In the genomic region with DNA sequence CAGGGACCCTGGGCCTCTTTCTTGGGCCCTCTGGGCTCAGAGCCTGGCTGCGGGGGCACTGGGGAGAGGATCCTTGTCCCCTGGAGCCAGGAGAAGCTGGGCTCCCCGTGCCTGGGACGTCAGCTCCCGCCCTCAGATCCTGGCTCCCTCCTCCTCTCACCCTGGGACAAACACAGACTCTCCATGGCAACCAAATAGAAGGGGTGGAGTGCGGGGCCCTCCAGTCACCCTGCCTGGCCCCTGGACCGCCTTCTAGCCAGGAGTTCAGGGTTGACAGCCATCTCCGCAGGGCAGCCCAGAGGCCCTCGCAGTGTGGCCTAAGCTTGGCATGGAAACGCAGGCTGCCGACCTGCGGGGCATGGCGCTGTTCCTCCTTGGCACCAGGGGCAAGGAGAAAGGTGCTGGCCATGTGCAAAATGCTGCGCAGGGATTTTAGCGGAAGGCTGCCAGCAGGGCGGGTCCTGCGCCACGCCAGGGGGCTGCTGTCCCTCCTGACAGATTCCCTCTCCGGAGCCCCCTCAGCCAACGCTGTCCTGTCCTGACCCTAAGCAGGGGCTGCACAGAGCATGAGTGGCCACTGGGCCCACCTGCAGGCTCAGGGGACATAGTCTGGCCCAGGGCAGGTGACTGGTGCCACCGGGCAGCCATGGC, we compare ENCODE assay signal across 14 cellular contexts. TPM values are rescaled to one million over a fixed set of nuclear protein-coding genes. Genes with fewer than 3 reads are reported as not detected.
A peak's percentile ranks its signal among the peaks of the same experiment; 100 is the strongest.
DNase-seq lines count a peak whose midpoint lies in the region; ATAC-seq and TF ChIP-seq lines count a peak whose summit lies in the region.
"Had no signal": no experiment of that assay in that cellular context is flagged by ENCODE, and none has a peak within 500 bp of the region (broad histone marks: within the 10 kb centered on the region; RNA-seq: fewer than 3 reads in every experiment).

No MANE protein-coding gene starts in this region.

- no peak overlapping the region for H2BK120ac ChIP-seq in trophoblast cell (ENCODE audit: insufficient read depth, low read length, poor library complexity)

- H3K79me2 ChIP-seq in trophoblast cell (ENCODE audit: control insufficient read depth, insufficient read depth, low read length, poor library complexity) (peaks cover 1% of the 10 kb centered on the region), PC-9 (ENCODE audit: low read depth) (no peaks in the 10 kb centered on the region)

- POLR2A ChIA-PET in PC-9 (lab: Charles Lee; ENCODE audit: unreplicated experiment), result no interaction called here

- H3K27me3 Mint-ChIP-seq in CD14-positive monocyte (ENCODE audit: low read depth in 3 of 3) (peaks cover 4 to 7% (median 7%) of the 10 kb centered on the region in 3 donors), T-helper 17 cell (peaks cover 10% of the 10 kb centered on the region)

- H3K36me3 ChIP-seq in trophoblast cell (ENCODE audit: control insufficient read depth in 1 of 2, insufficient read depth in 2 of 2, low read length in 2 of 2) (peaks cover 3 to 5% of the 10 kb centered on the region in 2 experiments), PC-9 (ENCODE audit: low read depth) (no peaks in the 10 kb centered on the region), thyroid gland (no peaks in the 10 kb centered on the region)

- H3K36me3 Mint-ChIP-seq in CD14-positive monocyte (no peaks in the 10 kb centered on the region), T-helper 17 cell (ENCODE audit: low read depth) (no peaks in the 10 kb centered on the region)
- H3K36me3 Mint-ChIP-seq: memory B cell had no signal

- H2AK5ac ChIP-seq in trophoblast cell (ENCODE audit: low read length), result no peak overlapping the region

- H3K9ac ChIP-seq in trophoblast cell (ENCODE audit: low read length), result no peak overlapping the region

- no peak overlapping the region for H2BK5ac ChIP-seq in trophoblast cell (ENCODE audit: low read depth, low read length, poor library complexity)

- peak; percentile 32 for DNase-seq in CD14-positive monocyte (ENCODE audit: low spot score)
- DNase-seq in T-helper 17 cell, result peak in 1 of 3 donors; percentile 9
- DNase-seq in right cardiac atrium, result peak; percentile 73 to 84 (median 83)
- peak; percentile 37 to 68 for DNase-seq in trophoblast cell
- no peak for DNase-seq in NK-92 treated with Interleukin-12 subunit alpha and Interleukin-12 subunit beta, amount 100 ng/mL, for 24 hours (lab: John Stamatoyannopoulos, UW)
- no peak for DNase-seq in PC-9
- no peak for DNase-seq in thyroid gland
- DNase-seq in NCI-H524 (lab: John Stamatoyannopoulos, UW), result no peak
- DNase-seq: activated CD4-positive, alpha-beta T cell treated with anti-CD3 and anti-CD28 coated beads, Interleukin-2, amount 50 U/mL, for 4 hours; cortex of kidney; foreskin melanocyte had no signal

- no peaks in the 10 kb centered on the region for H3K9me3 Mint-ChIP-seq in CD14-positive monocyte
- H3K9me3 Mint-ChIP-seq: CD4-positive, alpha-beta memory T cell; memory B cell had no signal

- H3K4me2 ChIP-seq in trophoblast cell (ENCODE audit: low read length) (no peak overlapping the region), PC-9 (no peak overlapping the region)
- H3K4me2 ChIP-seq: smooth muscle cell had no signal

- H4K12ac ChIP-seq in trophoblast cell (ENCODE audit: low read depth, low read length), result no peak overlapping the region

- BruUV-seq in PC-9 (replicated peaks; lab: Mats Ljungman, UMichigan), result no TSS peak

- H3K9me2 ChIP-seq in PC-9 (ENCODE audit: insufficient read depth), result no peaks in the 10 kb centered on the region

- CTCF ChIA-PET in PC-9 (lab: Charles Lee), result no interaction called here

- H3K4me1 Mint-ChIP-seq in CD14-positive monocyte (no peaks in the 10 kb centered on the region), T-helper 17 cell (peaks cover 10% of the 10 kb centered on the region)

- TF ChIP-seq CTCF in CD14-positive monocyte (IDR thresholded peaks at IDR 0.05) (no peak), PC-9 (conservative IDR thresholded peaks at IDR 0.05) (no peak), thyroid gland (IDR thresholded peaks at IDR 0.05) (no peak)

- no peaks in the 10 kb centered on the region for H4K20me1 ChIP-seq in PC-9 (ENCODE audit: insufficient read depth)

- H3K4me3 Mint-ChIP-seq in CD14-positive monocyte, result no peak overlapping the region
- H3K4me3 Mint-ChIP-seq in T-helper 17 cell, result no peak overlapping the region
- H3K4me3 Mint-ChIP-seq: CD4-positive, alpha-beta memory T cell; memory B cell had no signal

- TF ChIP-seq POLR2A in thyroid gland (IDR thresholded peaks at IDR 0.05), result no peak

- H2AFZ ChIP-seq in trophoblast cell (ENCODE audit: insufficient read depth, low read length, poor library complexity), result no peak overlapping the region
- no peak overlapping the region for H2AFZ ChIP-seq in PC-9

- H3K9me3 ChIP-seq in T-helper 17 cell (ENCODE audit: control insufficient read depth, low read length, poor library complexity, severe bottlenecking) (no peaks in the 10 kb centered on the region), right cardiac atrium (ENCODE audit: control insufficient read depth, low read length) (no peaks in the 10 kb centered on the region), trophoblast cell (ENCODE audit: insufficient read depth, low read depth, low read length) (peaks cover 5% of the 10 kb centered on the region), PC-9 (ENCODE audit: insufficient read depth, low read depth) (no peaks in the 10 kb centered on the region), thyroid gland (no peaks in the 10 kb centered on the region)

- H2BK12ac ChIP-seq in trophoblast cell (ENCODE audit: low read length), result no peak overlapping the region

- H3K27ac ChIP-seq in right cardiac atrium (ENCODE audit: low read length) (no peak overlapping the region), trophoblast cell (ENCODE audit: low read depth, low read length) (no peak overlapping the region), PC-9 (no peak overlapping the region), thyroid gland (no peak overlapping the region)

- ATAC-seq in T-helper 17 cell (peak; percentile 56), right cardiac atrium (peak; percentile 78 to 89)

- no peak overlapping the region for H3K18ac ChIP-seq in trophoblast cell (ENCODE audit: low read length)

- H3K14ac ChIP-seq in trophoblast cell (ENCODE audit: low read length), result no peak overlapping the region

- H3F3A ChIP-seq in PC-9 (ENCODE audit: insufficient read depth, low read depth), result no peaks in the 10 kb centered on the region

- no peak overlapping the region for H3K27ac Mint-ChIP-seq in CD14-positive monocyte
- no peak overlapping the region for H3K27ac Mint-ChIP-seq in T-helper 17 cell
- H3K27ac Mint-ChIP-seq: CD4-positive, alpha-beta memory T cell; memory B cell had no signal

- H3K4me3 ChIP-seq in right cardiac atrium (ENCODE audit: low read length) (no peak overlapping the region), trophoblast cell (ENCODE audit: low read depth, low read length) (no peak overlapping the region), PC-9 (no peak overlapping the region), thyroid gland (replicated peaks in 1 of 3) (no peak overlapping the region)
- H3K4me3 ChIP-seq: smooth muscle cell had no signal

- no peak overlapping the region for H3K23ac ChIP-seq in trophoblast cell (ENCODE audit: low read length)

- 53% methylated on average over 20 of the region's 20 CpGs for WGBS in right cardiac atrium
- WGBS in trophoblast cell (ENCODE audit: extremely low coverage, insufficient coverage, insufficient read length), result no CpG with 5 or more reads among the region's 20 CpGs
- WGBS in thyroid gland, 2 donors, result 68% methylated on average over 10 to 11 of the region's 20 CpGs

- intact Hi-C loops in CD14-positive monocyte (cut with micrococcal nuclease), result no loop called here
- intact Hi-C loops in right cardiac atrium (cut with DNase I), result loop anchor here in 1 of 4 donors (10.0 kb wide), 1 partner anchor 95 kb away; no protein-coding TSS in a partner anchor
- intact Hi-C loops in PC-9 (cut with micrococcal nuclease; ENCODE audit: unreplicated experiment), result no loop called here
- intact Hi-C loops in thyroid gland (cut with DNase I), result no loop called here

- H3K4ac ChIP-seq in trophoblast cell (ENCODE audit: low read depth, low read length), result no peak overlapping the region

- no peaks in the 10 kb centered on the region for H3K27me3 ChIP-seq in right cardiac atrium (ENCODE audit: control insufficient read depth, insufficient read depth)
- H3K27me3 ChIP-seq in trophoblast cell (ENCODE audit: insufficient read depth, low read length), result no peaks in the 10 kb centered on the region
- H3K27me3 ChIP-seq in PC-9 (ENCODE audit: insufficient read depth, low read depth), result peaks cover 41% of the 10 kb centered on the region
- no peaks in the 10 kb centered on the region for H3K27me3 ChIP-seq in thyroid gland

- no peaks in the 10 kb centered on the region for H3K79me1 ChIP-seq in trophoblast cell (ENCODE audit: low read length)

- H3K4me1 ChIP-seq in right cardiac atrium (ENCODE audit: control insufficient read depth, insufficient read depth, low read length) (no peaks in the 10 kb centered on the region), trophoblast cell (ENCODE audit: control insufficient read depth in 1 of 2, insufficient read depth in 2 of 2, low read length in 2 of 2) (peaks cover 3 to 11% of the 10 kb centered on the region in 2 experiments), PC-9 (replicated peaks; ENCODE audit: insufficient read depth) (no peaks in the 10 kb centered on the region), thyroid gland (peaks cover 0 to 5% of the 10 kb centered on the region in 2 donors)

- no peak overlapping the region for H4K8ac ChIP-seq in trophoblast cell (ENCODE audit: low read depth, low read length)

- H4K91ac ChIP-seq in trophoblast cell (ENCODE audit: low read depth, low read length), result no peak overlapping the region

RNA-seq across cellular contexts. Expression of a gene that starts 1.0 kb away (rescaled TPM):
- polyA plus RNA-seq in CD14-positive monocyte (not detected), right cardiac atrium (5.8 TPM)
- total RNA-seq in T-helper 17 cell (10 to 100 TPM; 27.7 to 37.1 TPM), right cardiac atrium (10 to 100 TPM; 19.3 to 66.1 (median 37.4) TPM), PC-9 (2021) (13.1 and 19.1 TPM in 2 replicates), thyroid gland (1 to 10 TPM in 3 of 4 donors, under 1 TPM in 1; 0.54 to 5.3 (median 2.8) TPM)
- polyA plus RNA-seq in trophoblast cell (2013), result 5.3 and 5.4 TPM in 2 replicates

RNA-seq across cellular contexts. Expression of a gene that starts 42.8 kb away (rescaled TPM):
- polyA plus RNA-seq in CD14-positive monocyte (1 to 10 TPM; 5.3 to 9.3 TPM), right cardiac atrium (17.1 TPM)
- total RNA-seq in T-helper 17 cell (100 to 1,000 TPM; 179 to 200 TPM), right cardiac atrium (10 to 100 TPM; 25.1 to 41.3 (median 34.0) TPM), PC-9 (2021) (102 and 112 TPM in 2 replicates), thyroid gland (10 to 100 TPM; 19.6 to 29.9 (median 25.2) TPM)
- 22.7 and 23.8 TPM in 2 replicates for polyA plus RNA-seq in trophoblast cell (2013)

RNA-seq across cellular contexts. Expression of a gene that starts 42.9 kb away (rescaled TPM):
- polyA plus RNA-seq in CD14-positive monocyte (1 to 10 TPM in 1 of 2 donors, not detected in 1; 1.2 TPM), right cardiac atrium (0.27 TPM)
- total RNA-seq in T-helper 17 cell (1 to 10 TPM; 1.0 to 2.6 TPM), right cardiac atrium (under 1 TPM; 0.25 to 0.94 (median 0.58) TPM), PC-9 (2021) (56.1 and 74.0 TPM in 2 replicates), thyroid gland (1 to 10 TPM in 3 of 4 donors, not detected in 1; 1.1 to 1.7 (median 1.3) TPM)
- polyA plus RNA-seq in trophoblast cell (2013), result 21.5 and 22.0 TPM in 2 replicates

Comparison
In these comparisons a context has a peak if more than half of its experiments do, and no peak if none do; other contexts are left out.
1. DNase-seq: peak in CD14-positive monocyte (single experiment), right cardiac atrium (3 of 3) and trophoblast cell (2 of 2); none in NK-92 treated with Interleukin-12 subunit alpha and Interleukin-12 subunit beta, amount 100 ng/mL, for 24 hours (single experiment), PC-9 (0 of 2), thyroid gland (0 of 2) and NCI-H524 (0 of 2).
2. RNA of a gene that starts 42.9 kb away (total RNA-seq): 56.1 to 74.0 TPM in PC-9; 1.0 to 2.6 TPM in T-helper 17 cell, 1.1 to 1.7 TPM in thyroid gland and 0.25 to 0.94 TPM in right cardiac atrium; every median in the first group is over 10 times any median in the second.